In genomic region chr17:59505610-59506276, GRCh38 we compare ENCODE assay signal across 16 cellular contexts. TPM values are rescaled to one million over a fixed set of nuclear protein-coding genes. Genes with fewer than 3 reads are reported as not detected.
A peak's percentile ranks its signal among the peaks of the same experiment; 100 is the strongest.
DNase-seq lines count a peak whose midpoint lies in the region; ATAC-seq, FAIRE-seq and TF ChIP-seq lines count a peak whose summit lies in the region.
"Had no signal": no experiment of that assay in that cellular context is flagged by ENCODE, and none has a peak within 500 bp of the region (broad histone marks: within the 10 kb centered on the region; RNA-seq: fewer than 3 reads in every experiment).

No MANE protein-coding gene starts in this region.

- H3K4me1 Mint-ChIP-seq in T-helper 17 cell, result no peaks in the 10 kb centered on the region
- no peaks in the 10 kb centered on the region for H3K4me1 Mint-ChIP-seq in activated naive CD8-positive, alpha-beta T cell treated with anti-CD3 and anti-CD28 coated beads, Interleukin-2, amount 50 U/mL, for 24 hours
- H3K4me1 Mint-ChIP-seq: naive thymus-derived CD8-positive, alpha-beta T cell had no signal

- H3K79me2 ChIP-seq in H1 (ENCODE audit: control insufficient read depth in 1 of 2, insufficient read depth in 2 of 2, low read length in 2 of 2), result no peaks in the 10 kb centered on the region
- no peaks in the 10 kb centered on the region for H3K79me2 ChIP-seq in HepG2 (ENCODE audit: insufficient read depth, low read length)

- 84% methylated on average over 4 of the region's 4 CpGs; no CpG with 5 or more reads in 1 of the 2 experiments for WGBS in H1 (ENCODE audit: extremely low coverage in 1 of 2, insufficient coverage in 1 of 2, insufficient read length in 1 of 2, insufficient replicate concordance in 2 of 2, low coverage in 1 of 2, low lambda C conversion rate in 2 of 2, missing lambda C conversion rate in 1 of 2), 2 experiments
- WGBS in HepG2 (ENCODE audit: low lambda C conversion rate), result 8% methylated on average over 4 of the region's 4 CpGs

- intact Hi-C loops in HepG2 (cut with micrococcal nuclease; ENCODE audit: unreplicated experiment), result no loop called here

- no peak overlapping the region for H2BK15ac ChIP-seq in H1 (ENCODE audit: low read length)

- FAIRE-seq in H1 (lab: Jason Lieb, UNC), result no peak
- FAIRE-seq in HepG2 (lab: Jason Lieb, UNC), result peak; percentile 49

- H3K9ac ChIP-seq in H1 (replicated peaks in 1 of 4; ENCODE audit: extremely low read depth in 1 of 4, low read depth in 3 of 4, low read length in 3 of 4), result no peak overlapping the region
- no peak overlapping the region for H3K9ac ChIP-seq in HepG2 (ENCODE audit: insufficient read depth, low read depth, low read length)

- H3K27ac ChIP-seq in H1 (ENCODE audit: low read depth, low read length), result no peak overlapping the region
- peak overlapping the region; percentile 32 for H3K27ac ChIP-seq in HepG2 (ENCODE audit: extremely low read length, insufficient read depth, low read length)

- no peak overlapping the region for H4K5ac ChIP-seq in H1 (ENCODE audit: insufficient read length, low read depth, low read length)

- H4K8ac ChIP-seq in H1 (ENCODE audit: extremely low read depth, insufficient read depth, low read length), result no peak overlapping the region

- H3K4me3 ChIP-seq in H1 (ENCODE audit: extremely low read depth in 1 of 4, insufficient read depth in 2 of 4, low read depth in 3 of 4, low read length in 4 of 4) (no peak overlapping the region), HepG2 (replicated peaks in 1 of 3; ENCODE audit: insufficient read depth in 1 of 3, low read depth in 2 of 3, low read length in 3 of 3) (no peak overlapping the region)

- H3K79me1 ChIP-seq in H1 (ENCODE audit: low read depth, low read length), result no peaks in the 10 kb centered on the region

- no peak for TF ChIP-seq EP300 in Ishikawa (IDR thresholded peaks at IDR 0.05; ENCODE audit: borderline replicate concordance)
- TF ChIP-seq EP300 in H1 (IDR thresholded peaks at IDR 0.05; ENCODE audit: borderline replicate concordance in 1 of 2, low read depth in 2 of 2, low read length in 2 of 2), result no peak
- TF ChIP-seq EP300 in HepG2 (IDR thresholded peaks at IDR 0.05; ENCODE audit: low read depth in 2 of 2, low read length in 2 of 2), result peak in 1 of 2 experiments; percentile 52; a peak in 2 of 4 replicates
- no peak for TF ChIP-seq EP300 in HepG2 (CRISPR knock-in tag; IDR thresholded peaks at IDR 0.05; ENCODE audit: borderline replicate concordance)

- no peaks in the 10 kb centered on the region for H4K20me1 ChIP-seq in H1 (replicated peaks in 1 of 2; ENCODE audit: control insufficient read depth in 1 of 2, insufficient read depth in 2 of 2, low read length in 2 of 2)
- H4K20me1 ChIP-seq in HepG2 (ENCODE audit: insufficient read depth, low read length), result no peaks in the 10 kb centered on the region

- H3K27ac Mint-ChIP-seq in T-helper 17 cell, result no peak overlapping the region
- H3K27ac Mint-ChIP-seq in activated naive CD8-positive, alpha-beta T cell treated with anti-CD3 and anti-CD28 coated beads, Interleukin-2, amount 50 U/mL, for 24 hours, result no peak overlapping the region
- H3K27ac Mint-ChIP-seq: activated naive CD8-positive, alpha-beta T cell; naive thymus-derived CD8-positive, alpha-beta T cell had no signal

- H2BK120ac ChIP-seq in H1 (replicated peaks; ENCODE audit: low read depth, low read length), result no peak overlapping the region

- H3K9me3 ChIP-seq in H1 (ENCODE audit: insufficient read depth in 2 of 2, low read depth in 1 of 2, low read length in 1 of 2) (no peaks in the 10 kb centered on the region), HepG2 (ENCODE audit: low read length) (no peaks in the 10 kb centered on the region), T-helper 17 cell (ENCODE audit: control insufficient read depth, low read length, poor library complexity, severe bottlenecking) (no peaks in the 10 kb centered on the region)

- in situ Hi-C loops in HepG2 (cut with HindIII; ENCODE audit: extremely low pct_ligation_motif_present, low pct_unique_long_range_greater_than_20kb), result no loop called here

- H3K23ac ChIP-seq in H1 (ENCODE audit: insufficient read length), result no peak overlapping the region

- CTCF ChIA-PET in H1 (lab: Charles Lee; ENCODE audit: partially characterized antibody), result interaction anchor here (1.1 to 1.8 kb wide), 3 partner anchors 9 to 16 kb away, joined by 3 to 5 read pairs (median 3); no protein-coding TSS in a partner anchor
- CTCF ChIA-PET in HepG2 (lab: Yijun Ruan, JAX; ENCODE audit: low intra/inter-chr PET ratio, low total read pairs), result no interaction called here

- H2BK5ac ChIP-seq in H1 (ENCODE audit: low read depth, low read length), result no peak overlapping the region

- H2AK5ac ChIP-seq in H1 (ENCODE audit: low read depth, low read length), result no peak overlapping the region

- ATAC-seq in HepG2, result peak; percentile 83
- ATAC-seq in T-helper 17 cell, result no peak
- no peak for ATAC-seq in activated naive CD8-positive, alpha-beta T cell treated with anti-CD3 and anti-CD28 coated beads, Interleukin-2, amount 50 U/mL, for 24 hours
- ATAC-seq in GM21515 (IDR thresholded peaks at IDR 0.05; ENCODE audit: unreplicated experiment), result no peak
- ATAC-seq: naive thymus-derived CD8-positive, alpha-beta T cell had no signal

- H3K23me2 ChIP-seq in H1 (ENCODE audit: low read depth, low read length), result no peaks in the 10 kb centered on the region

- no peak for TF ChIP-seq CTCF in H1 (IDR thresholded peaks at IDR 0.05; ENCODE audit: control extremely low read depth in 1 of 3, insufficient read depth in 1 of 3, low read depth in 1 of 3, low read length in 3 of 3)
- peak; percentile 24 for TF ChIP-seq CTCF in HepG2 (CRISPR knock-in tag; IDR thresholded peaks at IDR 0.05)

- no peak overlapping the region for H3K4me2 ChIP-seq in H1 (ENCODE audit: insufficient read depth in 1 of 2, low read depth in 2 of 2, low read length in 2 of 2)
- peak overlapping the region; percentile 25 for H3K4me2 ChIP-seq in HepG2 (ENCODE audit: low read depth, low read length)

- H2AFZ ChIP-seq in H1 (ENCODE audit: low read length) (no peak overlapping the region), HepG2 (ENCODE audit: low read length) (no peak overlapping the region)

- H3K27me3 Mint-ChIP-seq in T-helper 17 cell, result peaks cover 8% of the 10 kb centered on the region
- peaks cover 6% of the 10 kb centered on the region for H3K27me3 Mint-ChIP-seq in activated naive CD8-positive, alpha-beta T cell treated with anti-CD3 and anti-CD28 coated beads, Interleukin-2, amount 50 U/mL, for 24 hours
- H3K27me3 Mint-ChIP-seq: activated naive CD8-positive, alpha-beta T cell had no signal

- no peak overlapping the region for H3K4me3 Mint-ChIP-seq in T-helper 17 cell
- H3K4me3 Mint-ChIP-seq in activated naive CD8-positive, alpha-beta T cell treated with anti-CD3 and anti-CD28 coated beads, Interleukin-2, amount 50 U/mL, for 24 hours, result no peak overlapping the region
- H3K4me3 Mint-ChIP-seq: activated naive CD8-positive, alpha-beta T cell; naive thymus-derived CD8-positive, alpha-beta T cell had no signal

- H3K4ac ChIP-seq in H1 (replicated peaks; ENCODE audit: insufficient read length, low read depth, low read length), result no peak overlapping the region

- DNase-seq in AG08396 (ENCODE audit: low spot score), result peak; percentile 19
- no peak for DNase-seq in H1 (ENCODE audit: low read depth in 1 of 2, low spot score in 2 of 2)
- peak; percentile 65 for DNase-seq in HepG2 (ENCODE audit: low spot score)
- DNase-seq in T-helper 17 cell, result no peak
- DNase-seq in UCSD-AML1 (lab: John Stamatoyannopoulos, UW; ENCODE audit: unreplicated experiment), result no peak
- DNase-seq in activated naive CD8-positive, alpha-beta T cell treated with anti-CD3 and anti-CD28 coated beads, Interleukin-2, amount 50 U/mL, for 24 hours, result no peak
- DNase-seq: activated CD4-positive, alpha-beta T cell treated with anti-CD3 and anti-CD28 coated beads for 1 hour; Calu3; erythroblast; naive thymus-derived CD8-positive, alpha-beta T cell; NCI-H82; RPMI8226; T-helper 1 cell had no signal

- no peak overlapping the region for H4K91ac ChIP-seq in H1 (replicated peaks; ENCODE audit: insufficient read length, low read length)

- TF ChIP-seq RAD21 in Ishikawa (IDR thresholded peaks at IDR 0.05; ENCODE audit: low read depth), result no peak
- TF ChIP-seq RAD21 in H1 (IDR thresholded peaks at IDR 0.05 in 1 of 2, conservative IDR thresholded peaks at IDR 0.05 in 1 of 2; ENCODE audit: low read depth in 2 of 2, low read length in 2 of 2), result no peak
- TF ChIP-seq RAD21 in HepG2 (CRISPR knock-in tag; IDR thresholded peaks at IDR 0.05), result no peak

- no TSS peak for BruUV-seq in HepG2 (replicated peaks; lab: Mats Ljungman, UMichigan)

- no peak overlapping the region for H2BK20ac ChIP-seq in H1 (ENCODE audit: low read length)

- H3K4me1 ChIP-seq in H1 (replicated peaks in 1 of 4; ENCODE audit: control insufficient read depth in 3 of 4, insufficient read depth in 4 of 4, low read length in 3 of 4), result no peaks in the 10 kb centered on the region
- peaks cover 32% of the 10 kb centered on the region for H3K4me1 ChIP-seq in HepG2 (ENCODE audit: insufficient read depth, low read length)

- H3K36me3 Mint-ChIP-seq in T-helper 17 cell (ENCODE audit: low read depth), result no peaks in the 10 kb centered on the region
- no peaks in the 10 kb centered on the region for H3K36me3 Mint-ChIP-seq in activated naive CD8-positive, alpha-beta T cell treated with anti-CD3 and anti-CD28 coated beads, Interleukin-2, amount 50 U/mL, for 24 hours (ENCODE audit: low read depth)
- H3K36me3 Mint-ChIP-seq: naive thymus-derived CD8-positive, alpha-beta T cell had no signal

- no peak overlapping the region for H3K18ac ChIP-seq in H1 (ENCODE audit: extremely low read depth, low read length)

- H3K56ac ChIP-seq in H1 (replicated peaks; ENCODE audit: insufficient read length, low read depth, low read length), result no peak overlapping the region

- TF ChIP-seq POLR2A in H1 (IDR thresholded peaks at IDR 0.05; ENCODE audit: control extremely low read depth in 1 of 2, low read depth in 2 of 2, low read length in 2 of 2) (no peak), HepG2 (IDR thresholded peaks at IDR 0.05; ENCODE audit: insufficient read depth in 1 of 2, low read depth in 2 of 2, low read length in 2 of 2) (no peak)

- no peak overlapping the region for H3K14ac ChIP-seq in H1 (ENCODE audit: insufficient read length)

- no peak overlapping the region for H2BK12ac ChIP-seq in H1 (ENCODE audit: low read depth, low read length)

- no peaks in the 10 kb centered on the region for H3K27me3 ChIP-seq in H1 (replicated peaks in 1 of 4; ENCODE audit: control insufficient read depth in 3 of 4, extremely low read depth in 1 of 4, insufficient read depth in 3 of 4, low read length in 3 of 4)
- no peaks in the 10 kb centered on the region for H3K27me3 ChIP-seq in HepG2 (ENCODE audit: control insufficient read depth in 1 of 2, insufficient read depth in 2 of 2, low read length in 2 of 2)

- H3K9me3 Mint-ChIP-seq in activated naive CD8-positive, alpha-beta T cell treated with anti-CD3 and anti-CD28 coated beads, Interleukin-2, amount 50 U/mL, for 24 hours, result no peaks in the 10 kb centered on the region
- H3K9me3 Mint-ChIP-seq: naive thymus-derived CD8-positive, alpha-beta T cell had no signal

- no peaks in the 10 kb centered on the region for H3K36me3 ChIP-seq in H1 (ENCODE audit: control insufficient read depth in 2 of 4, insufficient read depth in 4 of 4, low read length in 3 of 4)
- H3K36me3 ChIP-seq in HepG2 (replicated peaks in 1 of 2; ENCODE audit: control insufficient read depth in 1 of 2, insufficient read depth in 2 of 2, low read length in 2 of 2), result no peaks in the 10 kb centered on the region

- POLR2A ChIA-PET in H1 (lab: Charles Lee; ENCODE audit: partially characterized antibody) (no interaction called here), HepG2 (lab: Yijun Ruan, JAX) (interaction anchor here (0.9 kb wide), 1 partner anchor 9 kb away, joined by 3 read pairs; no protein-coding TSS in a partner anchor)

RNA-seq across cellular contexts. Expression of gene DHX40, which starts 59.7 kb away (rescaled TPM):
- 28.3 and 28.5 TPM in 2 replicates for total RNA-seq in H1 (2021; fragmentation: NEBNext Ultra II Directional; extraction: Animal tissue kit (Norgen Biotek cat#: 25700))
- polyA plus RNA-seq in H1 (2011; rRNA removed) (7.5 and 13.5 TPM in 2 replicates), HepG2 (2011; rRNA removed) (16.5 and 22.2 TPM in 2 replicates)
- 16.4 TPM for polyA plus RNA-seq in H1 (2011; cell fraction: cytosol; rRNA removed)
- polyA plus RNA-seq in H1 (2011; cell fraction: nucleus; rRNA removed), result 6.0 TPM
- polyA plus RNA-seq in H1 (2012, experiment 1 of 2), result 19.5 to 27.7 TPM (median 20.9 TPM) in 4 replicates
- 1.3 TPM for polyA plus RNA-seq in H1 (2012, experiment 2 of 2)
- polyA plus RNA-seq in H1 (2013, experiment 1 of 2), result 14.8 TPM
- polyA plus RNA-seq in H1 (2013, experiment 2 of 2), result 14.9 TPM
- 22.8 and 29.6 TPM in 2 replicates for polyA minus RNA-seq in H1 (2011; rRNA and poly(A)+ RNA removed)
- polyA minus RNA-seq in H1 (2011; cell fraction: cytosol; rRNA and poly(A)+ RNA removed), result 25.8 TPM
- 23.5 TPM for polyA minus RNA-seq in H1 (2011; cell fraction: nucleus; rRNA and poly(A)+ RNA removed)
- total RNA-seq in HepG2 (2016; rRNA removed; fragmentation: Illumina TruSeq; extraction: Trizol) (37.0 and 62.6 TPM in 2 replicates), T-helper 17 cell (10 to 100 TPM; 40.6 to 47.3 TPM)
- 3.0 and 3.8 TPM in 2 replicates for total RNA-seq in HepG2 (2016; cell fraction: cytosol; rRNA removed; fragmentation: Illumina TruSeq; extraction: Trizol; ENCODE audit: low read depth)
- 34.6 and 66.1 TPM in 2 replicates for total RNA-seq in HepG2 (2016; cell fraction: insoluble cytoplasmic fraction; rRNA removed; fragmentation: Illumina TruSeq; extraction: Trizol)
- 8.0 and 9.8 TPM in 2 replicates for total RNA-seq in HepG2 (2016; cell fraction: membrane; rRNA removed; fragmentation: Illumina TruSeq; extraction: Trizol)
- total RNA-seq in HepG2 (2016; cell fraction: nucleus; rRNA removed; fragmentation: Illumina TruSeq; extraction: Trizol), result 19.3 and 21.1 TPM in 2 replicates
- 9.4 and 14.4 TPM in 2 replicates for polyA plus RNA-seq in HepG2 (2011; cell fraction: cytosol; rRNA removed)
- 6.9 and 8.2 TPM in 2 replicates for polyA plus RNA-seq in HepG2 (2011; cell fraction: nucleus; rRNA removed)
- polyA plus RNA-seq in HepG2 (2012), result 16.5 and 24.7 TPM in 2 replicates
- 0.87 and 0.92 TPM in 2 replicates for polyA plus RNA-seq in HepG2 (2016; cell fraction: cytosol; fragmentation: Illumina TruSeq; extraction: Trizol; ENCODE audit: low read depth)
- 34.8 and 38.4 TPM in 2 replicates for polyA plus RNA-seq in HepG2 (2016; cell fraction: insoluble cytoplasmic fraction; fragmentation: Illumina TruSeq; extraction: Trizol; ENCODE audit: low read depth)
- 3.0 and 3.4 TPM in 2 replicates for polyA plus RNA-seq in HepG2 (2016; cell fraction: membrane; fragmentation: Illumina TruSeq; extraction: Trizol; ENCODE audit: low read depth)
- 17.5 and 18.6 TPM in 2 replicates for polyA plus RNA-seq in HepG2 (2016; cell fraction: nucleus; fragmentation: Illumina TruSeq; extraction: Trizol; ENCODE audit: insufficient read depth, low read depth)
- polyA minus RNA-seq in HepG2 (2011; rRNA and poly(A)+ RNA removed; ENCODE audit: low replicate concordance), result 14.9 and 18.7 TPM in 2 replicates
- 28.8 and 30.5 TPM in 2 replicates for polyA minus RNA-seq in HepG2 (2011; cell fraction: cytosol; rRNA and poly(A)+ RNA removed)
- 27.0 and 27.4 TPM in 2 replicates for polyA minus RNA-seq in HepG2 (2011; cell fraction: nucleus; rRNA and poly(A)+ RNA removed)

Comparison
In these comparisons a context has a peak if more than half of its experiments do, and no peak if none do; other contexts are left out.
1. DNase-seq: peak in AG08396 (single experiment) and HepG2 (single experiment); none in H1 (0 of 2), T-helper 17 cell (0 of 3), UCSD-AML1 (single experiment) and activated naive CD8-positive, alpha-beta T cell treated with anti-CD3 and anti-CD28 coated beads, Interleukin-2, amount 50 U/mL, for 24 hours (single experiment).